17 cellular contexts compared by ENCODE assay signal in genomic region chr10:115969591-115969990, GRCh38.
A peak's percentile ranks its signal among the peaks of the same experiment; 100 is the strongest.
DNase-seq lines count a peak whose midpoint lies in the region; ATAC-seq and TF ChIP-seq lines count a peak whose summit lies in the region.
"Had no signal": no experiment of that assay in that cellular context is flagged by ENCODE, and none has a peak within 500 bp of the region (broad histone marks: within the 10 kb centered on the region; RNA-seq: fewer than 3 reads in every experiment).

No MANE protein-coding gene starts in this region.

- H3K27ac Mint-ChIP-seq in nephron progenitor cell, result no peak overlapping the region

- H3K27ac ChIP-seq in right cardiac atrium (ENCODE audit: low read length), result no peak overlapping the region
- H3K27ac ChIP-seq in suprapubic skin, result no peak overlapping the region
- H3K27ac ChIP-seq: Peyer's patch had no signal

- H3K4me3 Mint-ChIP-seq in nephron progenitor cell, result no peak overlapping the region

- no peak overlapping the region for H3K9ac ChIP-seq in endocrine pancreas (ENCODE audit: control insufficient read depth, insufficient read depth, low read length)

- H3K36me3 ChIP-seq in endocrine pancreas (ENCODE audit: control insufficient read depth, insufficient read depth, low read length) (no peaks in the 10 kb centered on the region), suprapubic skin (no peaks in the 10 kb centered on the region)
- H3K36me3 ChIP-seq: Peyer's patch had no signal

- peaks cover 15% of the 10 kb centered on the region for H3K4me1 Mint-ChIP-seq in nephron progenitor cell

- DNase-seq in right cardiac atrium, result no peak
- DNase-seq in left ventricle myocardium superior, result no peak
- peak; percentile 13 for DNase-seq in nephron progenitor cell
- DNase-seq in suprapubic skin (ENCODE audit: low spot score in 2 of 2), result no peak
- no peak for DNase-seq in activated gamma-delta T cell (lab: John Stamatoyannopoulos, UW)
- DNase-seq in midbrain (lab: John Stamatoyannopoulos, UW), result no peak
- DNase-seq: ACHN, H7, Karpas-422, MM.1S, NCI-H1436, NCI-H2081, NCI-H748 treated with DMSO at 0.1 percent for 48 hours, Peyer's patch, SHP77 had no signal

- H3K9me3 Mint-ChIP-seq in nephron progenitor cell, result peaks cover 4% of the 10 kb centered on the region

- peak; percentile 41 to 79 for ATAC-seq in right cardiac atrium
- ATAC-seq in left ventricle myocardium superior, result no peak
- ATAC-seq: SK-N-SH treated with all-trans-retinoic acid at 6 μM for 48 hours had no signal

- TF ChIP-seq EP300 in suprapubic skin (IDR thresholded peaks at IDR 0.05), result no peak

- H3K4me3 ChIP-seq in right cardiac atrium (ENCODE audit: low read length) (no peak overlapping the region), endocrine pancreas (ENCODE audit: control insufficient read depth, insufficient read depth, low read length) (peak overlapping the region; percentile 38), suprapubic skin (no peak overlapping the region)
- H3K4me3 ChIP-seq: Peyer's patch had no signal

- H3K4me1 ChIP-seq in right cardiac atrium (ENCODE audit: control insufficient read depth, insufficient read depth, low read length), result no peaks in the 10 kb centered on the region
- no peaks in the 10 kb centered on the region for H3K4me1 ChIP-seq in endocrine pancreas (ENCODE audit: control insufficient read depth, insufficient read depth, low read length)
- H3K4me1 ChIP-seq in suprapubic skin, result no peaks in the 10 kb centered on the region

- H3K9me3 ChIP-seq in right cardiac atrium (ENCODE audit: control insufficient read depth, low read length), result no peaks in the 10 kb centered on the region
- no peaks in the 10 kb centered on the region for H3K9me3 ChIP-seq in endocrine pancreas (ENCODE audit: control insufficient read depth, low read length)
- H3K9me3 ChIP-seq in suprapubic skin, result no peaks in the 10 kb centered on the region
- H3K9me3 ChIP-seq: Peyer's patch had no signal

- peaks cover 4% of the 10 kb centered on the region for H3K36me3 Mint-ChIP-seq in nephron progenitor cell (ENCODE audit: low read depth)

- H3K27me3 ChIP-seq in right cardiac atrium (ENCODE audit: control insufficient read depth, insufficient read depth), result no peaks in the 10 kb centered on the region
- no peaks in the 10 kb centered on the region for H3K27me3 ChIP-seq in endocrine pancreas (ENCODE audit: control insufficient read depth, insufficient read depth, low read length)
- no peaks in the 10 kb centered on the region for H3K27me3 ChIP-seq in suprapubic skin
- H3K27me3 ChIP-seq: Peyer's patch had no signal

- 64% methylated on average over 11 of the region's 11 CpGs for WGBS in right cardiac atrium
- WGBS in suprapubic skin, result 67% methylated on average over 11 of the region's 11 CpGs

- peaks cover 8% of the 10 kb centered on the region for H3K27me3 Mint-ChIP-seq in nephron progenitor cell (ENCODE audit: low read depth, poor library complexity)

- no peak for TF ChIP-seq POLR2A in suprapubic skin (IDR thresholded peaks at IDR 0.05)

- intact Hi-C loops in right cardiac atrium (cut with DNase I) (no loop called here), left ventricle myocardium superior (cut with micrococcal nuclease) (no loop called here)

- no peak for TF ChIP-seq CTCF in nephron progenitor cell (IDR thresholded peaks at IDR 0.05)
- no peak for TF ChIP-seq CTCF in suprapubic skin (IDR thresholded peaks at IDR 0.05)
